1 cellular context compared by ENCODE assay signal in the genomic region with DNA sequence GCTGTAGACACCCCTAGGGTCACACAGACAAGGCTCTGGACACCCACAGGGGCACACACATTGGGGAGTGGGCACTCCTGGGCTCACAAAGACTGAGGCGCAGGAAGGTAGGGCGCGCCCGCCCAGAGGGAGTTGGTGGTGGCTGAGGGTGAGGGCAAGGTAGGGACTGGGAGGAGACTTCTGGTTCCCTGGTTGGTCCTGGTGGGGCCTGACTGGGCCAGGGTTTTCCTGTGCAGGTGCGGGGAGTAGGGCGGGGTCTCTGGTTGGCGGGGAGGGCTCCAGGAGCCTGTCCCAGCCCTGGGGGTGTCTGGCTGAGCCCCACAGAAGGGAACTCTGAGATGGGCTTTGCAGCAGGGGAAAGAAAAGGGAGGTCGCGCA.
TF ChIP-seq lines count a peak whose summit lies in the region.

No MANE protein-coding gene starts in this region.

TF ChIP-seq in GM12878, 131 proteins besides CTCF, POLR2A, EP300 and RAD21 (continued from another document):
- no peak for TF ChIP-seq E4F1 (IDR thresholded peaks at IDR 0.05; ENCODE audit: borderline replicate concordance, partially characterized antibody)
